In genomic region chr22:50218153-50218995, GRCh38 we compare ENCODE assay signal across 1 cellular context.
TF ChIP-seq lines count a peak whose summit lies in the region.

No MANE protein-coding gene starts in this region.

TF ChIP-seq in liver, 16 proteins besides CTCF, POLR2A, EP300 and RAD21 (continued from another document):
- TF ChIP-seq ZBTB33 (IDR thresholded peaks at IDR 0.05) (no peak), TAF1 (conservative IDR thresholded peaks at IDR 0.05) (no peak)
